Comparison of ENCODE assay signal across 14 cellular contexts in the genomic region with DNA sequence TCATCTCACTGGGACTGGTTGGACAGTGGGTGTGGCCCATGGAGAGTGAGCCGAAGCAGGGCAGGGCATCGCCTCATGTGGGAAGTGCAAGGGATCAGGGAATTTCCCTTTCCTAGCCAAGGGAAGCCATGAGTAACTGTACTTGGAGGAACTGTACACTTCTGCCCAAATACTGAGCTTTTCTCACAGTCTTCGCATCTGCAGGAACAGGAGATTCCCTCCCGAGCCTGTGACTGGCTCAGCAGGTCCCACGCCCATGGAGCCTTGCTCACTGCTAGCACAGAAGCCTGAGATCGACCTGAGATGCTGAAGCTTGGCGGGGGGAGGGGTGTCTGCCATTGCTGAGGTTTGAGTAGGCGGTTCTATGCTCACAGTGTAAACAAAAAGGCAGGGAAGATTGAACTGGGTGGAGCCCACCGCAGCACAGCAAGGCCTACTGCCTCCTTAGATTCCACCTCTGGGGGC. TPM values are rescaled to one million over a fixed set of nuclear protein-coding genes. Genes with fewer than 3 reads are reported as not detected.
DNase-seq lines count a peak whose midpoint lies in the region; ATAC-seq and TF ChIP-seq lines count a peak whose summit lies in the region.
"Had no signal": no experiment of that assay in that cellular context is flagged by ENCODE, and none has a peak within 500 bp of the region (broad histone marks: within the 10 kb centered on the region; RNA-seq: fewer than 3 reads in every experiment).

No MANE protein-coding gene starts in this region.

- H3K79me2 ChIP-seq in Karpas-422 (ENCODE audit: low read length): no peaks in the 10 kb centered on the region

- H4K20me1 ChIP-seq in Karpas-422 (ENCODE audit: insufficient read depth, low read depth, low read length): no peaks in the 10 kb centered on the region

- no peaks in the 10 kb centered on the region for H3K9me2 ChIP-seq in Karpas-422 (replicated peaks; ENCODE audit: insufficient read depth, low read length)

- ATAC-seq in foreskin keratinocyte: peak; percentile 97
- no peak for ATAC-seq in HG02973 (IDR thresholded peaks at IDR 0.05; ENCODE audit: unreplicated experiment)
- ATAC-seq: effector memory CD8-positive, alpha-beta T cell; mucosa of descending colon had no signal

- H2AFZ ChIP-seq in Karpas-422 (ENCODE audit: low read length): no peak overlapping the region

- H3K27ac ChIP-seq in foreskin keratinocyte (no peak overlapping the region), Karpas-422 (ENCODE audit: low read length) (no peak overlapping the region)
- H3K27ac ChIP-seq: right atrium auricular region, tibial artery had no signal

- no peaks in the 10 kb centered on the region for H3K9me3 ChIP-seq in Karpas-422 (ENCODE audit: low read length)
- H3K9me3 ChIP-seq: mucosa of descending colon, right atrium auricular region, tibial artery had no signal

- H3K4me3 ChIP-seq in Karpas-422 (ENCODE audit: low read length): no peak overlapping the region
- H3K4me3 ChIP-seq: mucosa of descending colon, right atrium auricular region, tibial artery had no signal

- H3K4me2 ChIP-seq in Karpas-422 (ENCODE audit: low read depth, low read length, poor library complexity, severe bottlenecking): no peak overlapping the region

- H3K9ac ChIP-seq in Karpas-422 (ENCODE audit: low read length): no peak overlapping the region

- H3K27me3 ChIP-seq in foreskin keratinocyte: no peaks in the 10 kb centered on the region
- no peaks in the 10 kb centered on the region for H3K27me3 ChIP-seq in Karpas-422 (ENCODE audit: low read length)
- H3K27me3 ChIP-seq: right atrium auricular region, tibial artery had no signal

- TF ChIP-seq CTCF in foreskin keratinocyte (conservative IDR thresholded peaks at IDR 0.05): no peak

- no peaks in the 10 kb centered on the region for H3K4me1 ChIP-seq in foreskin keratinocyte
- no peaks in the 10 kb centered on the region for H3K4me1 ChIP-seq in Karpas-422 (ENCODE audit: low read length)
- H3K4me1 ChIP-seq: right atrium auricular region, tibial artery had no signal

- DNase-seq in ELF-1 (ENCODE audit: low read depth, low spot score) (peak; percentile 87), RPMI7951 (ENCODE audit: low read depth) (peak; percentile 66), foreskin keratinocyte (peak; percentile 57 to 62), germinal center (ENCODE audit: low spot score) (no peak), Karpas-422 (no peak)
- DNase-seq: activated CD4-positive, alpha-beta T cell treated with anti-CD3 and anti-CD28 coated beads, Interleukin-2, amount 50 U/mL, for 4 hours; activated naive CD8-positive, alpha-beta T cell treated with anti-CD3 and anti-CD28 coated beads for 36 hours; effector memory CD8-positive, alpha-beta T cell; hippocampal formation; mucosa of descending colon; NCI-H146; tibial artery had no signal

- H3K36me3 ChIP-seq in Karpas-422 (ENCODE audit: insufficient read depth, low read length): no peaks in the 10 kb centered on the region
- H3K36me3 ChIP-seq: right atrium auricular region, tibial artery had no signal

RNA-seq across cellular contexts. Expression of gene CALHM5, which starts 10.4 kb away (rescaled TPM):
- total RNA-seq in RPMI7951 (2014; rRNA removed; shearing (Covaris generic)): 4.1 and 4.7 TPM in 2 replicates
- 0.11 and 0.20 TPM in 2 replicates for total RNA-seq in foreskin keratinocyte
- 0.03 and 0.10 TPM in 2 replicates for polyA plus RNA-seq in foreskin keratinocyte
- not detected in 2 replicates for total RNA-seq in Karpas-422 (2014; rRNA removed; shearing (Covaris generic); ENCODE audit: low replicate concordance)
- total RNA-seq: activated naive CD8-positive, alpha-beta T cell treated with anti-CD3 and anti-CD28 coated beads for 36 hours had no signal

RNA-seq across cellular contexts. Expression of gene CALHM6, which starts 39.8 kb away (rescaled TPM):
- total RNA-seq in RPMI7951 (2014; rRNA removed; shearing (Covaris generic)): 9.6 and 19.8 TPM in 2 replicates
- 3.0 and 3.2 TPM in 2 replicates for total RNA-seq in foreskin keratinocyte
- 4.0 and 4.6 TPM in 2 replicates for polyA plus RNA-seq in foreskin keratinocyte
- 0.25 TPM in 1 of 2 replicates, not detected in the other for total RNA-seq in Karpas-422 (2014; rRNA removed; shearing (Covaris generic); ENCODE audit: low replicate concordance)

RNA-seq across cellular contexts. Expression of gene TRAPPC3L, which starts 44.5 kb away (rescaled TPM):
- total RNA-seq in RPMI7951 (2014; rRNA removed; shearing (Covaris generic)): not detected in 2 replicates
- 0.07 and 0.20 TPM in 2 replicates for total RNA-seq in foreskin keratinocyte
- 0.12 and 0.13 TPM in 2 replicates for polyA plus RNA-seq in foreskin keratinocyte
- total RNA-seq in Karpas-422 (2014; rRNA removed; shearing (Covaris generic); ENCODE audit: low replicate concordance): not detected in 2 replicates
- total RNA-seq: activated naive CD8-positive, alpha-beta T cell treated with anti-CD3 and anti-CD28 coated beads for 36 hours; mucosa of descending colon had no signal

RNA-seq across cellular contexts. Expression of gene CALHM4, which starts 52.5 kb away (rescaled TPM):
- not detected in 2 replicates for total RNA-seq in RPMI7951 (2014; rRNA removed; shearing (Covaris generic))
- 0.10 and 0.18 TPM in 2 replicates for total RNA-seq in foreskin keratinocyte
- 0.17 and 0.19 TPM in 2 replicates for polyA plus RNA-seq in foreskin keratinocyte
- not detected in 2 replicates for total RNA-seq in Karpas-422 (2014; rRNA removed; shearing (Covaris generic); ENCODE audit: low replicate concordance)
- total RNA-seq: activated naive CD8-positive, alpha-beta T cell treated with anti-CD3 and anti-CD28 coated beads for 36 hours; mucosa of descending colon; right atrium auricular region had no signal

Comparison
In these comparisons a context has a peak if more than half of its experiments do, and no peak if none do; other contexts are left out.
1. DNase-seq: peak in ELF-1 (single experiment), RPMI7951 (single experiment) and foreskin keratinocyte (2 of 2); none in germinal center (single experiment) and Karpas-422 (single experiment).